Comparison of ENCODE assay signal across 11 cellular contexts in the genomic region with DNA sequence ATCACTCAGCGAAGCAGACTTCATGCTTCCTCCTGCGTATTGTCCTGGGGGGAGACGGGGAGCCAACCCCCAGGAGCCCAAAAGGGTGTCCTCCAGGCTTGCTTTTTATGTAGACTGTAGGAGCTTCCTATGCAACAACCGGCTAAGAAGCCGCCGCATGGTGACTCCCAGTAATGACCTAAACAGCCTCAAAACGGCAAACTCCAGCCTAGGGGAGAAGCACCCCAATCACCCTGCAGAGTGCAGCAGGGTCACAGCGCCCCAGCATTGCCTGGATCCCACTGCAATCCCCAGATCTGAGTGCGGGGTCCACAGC. TPM values are rescaled to one million over a fixed set of nuclear protein-coding genes. Genes with fewer than 3 reads are reported as not detected.
DNase-seq lines count a peak whose midpoint lies in the region; ATAC-seq, FAIRE-seq and TF ChIP-seq lines count a peak whose summit lies in the region.
"Had no signal": no experiment of that assay in that cellular context is flagged by ENCODE, and none has a peak within 500 bp of the region (broad histone marks: within the 10 kb centered on the region; RNA-seq: fewer than 3 reads in every experiment).

No MANE protein-coding gene starts in this region.

- H3K27ac ChIP-seq in breast epithelium (peak overlapping the region; percentile 80 to 95), mesodermal cell (ENCODE audit: low read depth, low read length, severe bottlenecking) (peak overlapping the region; percentile 94)

- H3K36me3 ChIP-seq in breast epithelium (no peaks in the 10 kb centered on the region), mesodermal cell (ENCODE audit: control insufficient read depth, insufficient read depth, low read length) (peaks cover 5% of the 10 kb centered on the region)

- peaks cover 17% of the 10 kb centered on the region for H3K27me3 Mint-ChIP-seq in activated T-cell treated with anti-CD3 and anti-CD28 coated beads, Interleukin-2, amount 50 U/mL, for 24 hours
- no peaks in the 10 kb centered on the region for H3K27me3 Mint-ChIP-seq in effector memory CD8-positive, alpha-beta T cell

- H3K9me3 ChIP-seq in breast epithelium: no peaks in the 10 kb centered on the region
- H3K9me3 ChIP-seq in mesodermal cell (ENCODE audit: control insufficient read depth, low read length): no peaks in the 10 kb centered on the region

- H3K4me1 Mint-ChIP-seq in activated T-cell treated with anti-CD3 and anti-CD28 coated beads, Interleukin-2, amount 50 U/mL, for 24 hours (ENCODE audit: low read depth): peaks cover 22% of the 10 kb centered on the region
- peaks cover 8 to 23% of the 10 kb centered on the region in 2 donors for H3K4me1 Mint-ChIP-seq in effector memory CD8-positive, alpha-beta T cell (ENCODE audit: low read depth in 2 of 2)

- no peak for FAIRE-seq in urothelium cell line (lab: Jason Lieb, UNC)

- no peaks in the 10 kb centered on the region for H3K9me3 Mint-ChIP-seq in activated T-cell treated with anti-CD3 and anti-CD28 coated beads, Interleukin-2, amount 50 U/mL, for 24 hours
- H3K9me3 Mint-ChIP-seq in effector memory CD8-positive, alpha-beta T cell: no peaks in the 10 kb centered on the region

- ATAC-seq in effector memory CD8-positive, alpha-beta T cell (replicated peaks): no peak
- no peak for ATAC-seq in HG03159 (IDR thresholded peaks at IDR 0.05; ENCODE audit: unreplicated experiment)

- peak overlapping the region; percentile 22 for H3K27ac Mint-ChIP-seq in activated T-cell treated with anti-CD3 and anti-CD28 coated beads, Interleukin-2, amount 50 U/mL, for 24 hours
- peak overlapping the region in 1 of 2 donors; percentile 93 for H3K27ac Mint-ChIP-seq in effector memory CD8-positive, alpha-beta T cell
- H3K27ac Mint-ChIP-seq: activated CD8-positive, alpha-beta T cell treated with anti-CD3 and anti-CD28 coated beads, Interleukin-2, amount 10 ng/mL, durations not matched to agents 7 days and 5 days had no signal

- H3K4me3 ChIP-seq in breast epithelium (peak overlapping the region in 2 of 3 donors; percentile 26 to 29), mesodermal cell (ENCODE audit: extremely low read depth, insufficient read depth, low read length, poor library complexity, severe bottlenecking) (no peak overlapping the region)

- WGBS in mesodermal cell (ENCODE audit: insufficient coverage in 2 of 2), 2 experiments: 46 to 53% methylated on average over 9 of the region's 9 CpGs

- intact Hi-C loops in breast epithelium (cut with DNase I; ENCODE audit: low total_unique reads): no loop called here

- no peak overlapping the region for H3K4me3 Mint-ChIP-seq in activated T-cell treated with anti-CD3 and anti-CD28 coated beads, Interleukin-2, amount 50 U/mL, for 24 hours
- H3K4me3 Mint-ChIP-seq in effector memory CD8-positive, alpha-beta T cell: peak overlapping the region in 1 of 2 donors; percentile 73

- H3K36me3 Mint-ChIP-seq in activated T-cell treated with anti-CD3 and anti-CD28 coated beads, Interleukin-2, amount 50 U/mL, for 24 hours (ENCODE audit: low read depth): no peaks in the 10 kb centered on the region
- H3K36me3 Mint-ChIP-seq in effector memory CD8-positive, alpha-beta T cell (ENCODE audit: insufficient read depth): peaks cover 8% of the 10 kb centered on the region

- no peak for TF ChIP-seq POLR2A in breast epithelium (IDR thresholded peaks at IDR 0.05)

- H3K4me1 ChIP-seq in breast epithelium: peaks cover 4 to 14% of the 10 kb centered on the region in 2 donors
- H3K4me1 ChIP-seq in mesodermal cell (ENCODE audit: control insufficient read depth, insufficient read depth, low read length, poor library complexity, severe bottlenecking): peaks cover 25% of the 10 kb centered on the region

- H3K27me3 ChIP-seq in breast epithelium: no peaks in the 10 kb centered on the region

- no peak for TF ChIP-seq CTCF in breast epithelium (IDR thresholded peaks at IDR 0.05)

- DNase-seq in activated T-cell treated with anti-CD3 and anti-CD28 coated beads, Interleukin-2, amount 50 U/mL, for 24 hours: no peak
- DNase-seq in activated T-cell treated with anti-CD3 and anti-CD28 coated beads for 4 hours (no peak), breast epithelium (ENCODE audit: low spot score in 2 of 2) (no peak), urothelium cell line (ENCODE audit: low spot score) (peak; percentile 24), cortex of kidney (lab: John Stamatoyannopoulos, UW) (no peak)
- DNase-seq in effector memory CD8-positive, alpha-beta T cell: no peak
- DNase-seq: NCI-H1105 treated with DMSO at 0.1 percent for 48 hours, RPMI8226 had no signal

RNA-seq across cellular contexts. Expression of a gene that starts 52.0 kb away (rescaled TPM):
- total RNA-seq in breast epithelium: 1 to 10 TPM; 2.9 to 9.5 (median 8.5) TPM
- polyA plus RNA-seq in mesodermal cell (2013, experiment 1 of 2): 3.1 TPM
- 4.4 TPM for polyA plus RNA-seq in mesodermal cell (2013, experiment 2 of 2)
